In genomic region chr2:101331202-101331601, GRCh38 we compare ENCODE assay signal across 1 cellular context.
TF ChIP-seq lines count a peak whose summit lies in the region.

No MANE protein-coding gene starts in this region.

TF ChIP-seq in K562, 482 proteins besides CTCF, POLR2A, EP300 and RAD21:
- TF ChIP-seq PRPF4 (IDR thresholded peaks at IDR 0.05; ENCODE audit: insufficient read depth, low read depth, low read length, poor library complexity, severe bottlenecking): no peak
- no peak for TF ChIP-seq NCOA1 (IDR thresholded peaks at IDR 0.05; ENCODE audit: low read depth)
- no peak for TF ChIP-seq ATF4 (CRISPR knock-in tag; IDR thresholded peaks at IDR 0.05)
- TF ChIP-seq ADNP (tag; IDR thresholded peaks at IDR 0.05): 0 out of 2 replicates have a peak, but pooled peaks have one; percentile 39
- peak; percentile 82 for TF ChIP-seq BCOR (IDR thresholded peaks at IDR 0.05)
- 0 out of 4 replicates have a peak, but pooled peaks of 1 of the 2 experiments have one; percentile 20 for TF ChIP-seq RCOR1 (IDR thresholded peaks at IDR 0.05; ENCODE audit: borderline replicate concordance in 1 of 2, low read depth in 2 of 2, low read length in 2 of 2)
- peak; percentile 50 to 65; a peak in 3 of 4 replicates for TF ChIP-seq KDM1A (IDR thresholded peaks at IDR 0.05)
- TF ChIP-seq UBTF (IDR thresholded peaks at IDR 0.05; ENCODE audit: borderline replicate concordance in 1 of 2, low read depth in 2 of 2, low read length in 2 of 2): no peak
- TF ChIP-seq ZSCAN32 (CRISPR knock-in tag; IDR thresholded peaks at IDR 0.05): no peak
- TF ChIP-seq E2F1 (CRISPR knock-in tag; IDR thresholded peaks at IDR 0.05): no peak
- TF ChIP-seq IFI16 (CRISPR knock-in tag; IDR thresholded peaks at IDR 0.05): no peak
- TF ChIP-seq ZNF239 (CRISPR knock-in tag; IDR thresholded peaks at IDR 0.05): no peak
- no peak for TF ChIP-seq THAP12 (CRISPR knock-in tag; IDR thresholded peaks at IDR 0.05)
- peak; percentile 86 for TF ChIP-seq RBM25 (IDR thresholded peaks at IDR 0.05; ENCODE audit: low read depth, low read length, severe bottlenecking)
- no peak for TF ChIP-seq RFX7 (CRISPR knock-in tag; IDR thresholded peaks at IDR 0.05)
- TF ChIP-seq ZFP30 (CRISPR knock-in tag; IDR thresholded peaks at IDR 0.05; ENCODE audit: borderline replicate concordance): no peak
- TF ChIP-seq E2F4 (CRISPR knock-in tag; IDR thresholded peaks at IDR 0.05; ENCODE audit: low read depth): no peak
- TF ChIP-seq NCOA6 (IDR thresholded peaks at IDR 0.05): no peak
- TF ChIP-seq NR2F6 (CRISPR knock-in tag; IDR thresholded peaks at IDR 0.05): no peak
- peak; percentile 85 for TF ChIP-seq CHD4 (IDR thresholded peaks at IDR 0.05; ENCODE audit: insufficient read depth, insufficient replicate concordance, low read depth, low read length, poor library complexity, severe bottlenecking)
- TF ChIP-seq ZNF212 (CRISPR knock-in tag; IDR thresholded peaks at IDR 0.05): no peak
- no peak for TF ChIP-seq ZNF584 (CRISPR knock-in tag; IDR thresholded peaks at IDR 0.05; ENCODE audit: low read depth)
